1 cellular context compared by ENCODE assay signal in the genomic region with DNA sequence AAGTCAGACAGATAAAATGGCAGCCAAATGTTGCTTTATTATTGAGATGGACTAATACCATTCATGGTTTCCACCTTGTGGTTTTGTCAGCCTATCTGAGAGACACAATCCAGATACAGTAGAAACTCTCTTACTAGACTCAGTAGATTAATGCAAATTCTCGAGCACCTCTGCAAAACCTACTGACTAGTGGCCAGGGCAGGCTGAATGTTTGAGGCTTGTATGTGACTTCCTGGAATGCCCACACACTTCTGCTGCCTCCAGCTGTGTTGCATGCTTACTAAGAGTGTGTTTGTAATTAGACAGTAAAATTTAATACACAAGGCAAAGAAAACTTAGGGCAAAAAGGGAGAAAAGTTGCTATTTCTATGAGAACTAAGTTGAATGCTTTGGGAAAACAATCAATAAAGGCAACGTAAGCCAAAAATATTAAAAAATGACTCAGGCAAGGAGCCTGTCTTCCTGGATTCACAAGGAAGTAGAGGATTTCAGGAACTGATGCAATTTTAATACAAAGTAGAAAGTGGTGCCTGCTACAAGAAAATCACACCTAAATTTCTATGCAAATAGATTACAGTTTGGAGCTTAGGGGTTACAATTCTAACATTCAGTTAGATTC.
TF ChIP-seq lines count a peak whose summit lies in the region.

No MANE protein-coding gene starts in this region.

TF ChIP-seq in HepG2, 621 proteins besides CTCF, POLR2A, EP300 and RAD21:
- TF ChIP-seq, protein P1, sequence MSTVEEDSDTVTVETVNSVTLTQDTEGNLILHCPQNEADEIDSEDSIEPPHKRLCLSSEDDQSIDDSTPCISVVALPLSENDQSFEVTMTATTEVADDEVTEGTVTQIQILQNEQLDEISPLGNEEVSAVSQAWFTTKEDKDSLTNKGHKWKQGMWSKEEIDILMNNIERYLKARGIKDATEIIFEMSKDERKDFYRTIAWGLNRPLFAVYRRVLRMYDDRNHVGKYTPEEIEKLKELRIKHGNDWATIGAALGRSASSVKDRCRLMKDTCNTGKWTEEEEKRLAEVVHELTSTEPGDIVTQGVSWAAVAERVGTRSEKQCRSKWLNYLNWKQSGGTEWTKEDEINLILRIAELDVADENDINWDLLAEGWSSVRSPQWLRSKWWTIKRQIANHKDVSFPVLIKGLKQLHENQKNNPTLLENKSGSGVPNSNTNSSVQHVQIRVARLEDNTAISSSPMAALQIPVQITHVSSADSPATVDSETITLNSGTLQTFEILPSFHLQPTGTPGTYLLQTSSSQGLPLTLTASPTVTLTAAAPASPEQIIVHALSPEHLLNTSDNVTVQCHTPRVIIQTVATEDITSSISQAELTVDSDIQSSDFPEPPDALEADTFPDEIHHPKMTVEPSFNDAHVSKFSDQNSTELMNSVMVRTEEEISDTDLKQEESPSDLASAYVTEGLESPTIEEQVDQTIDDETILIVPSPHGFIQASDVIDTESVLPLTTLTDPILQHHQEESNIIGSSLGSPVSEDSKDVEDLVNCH (CRISPR knock-in tag; IDR thresholded peaks at IDR 0.05), result no peak
- TF ChIP-seq ATRX (CRISPR knock-in tag; IDR thresholded peaks at IDR 0.05; ENCODE audit: borderline replicate concordance), result no peak
- TF ChIP-seq, protein P2, sequence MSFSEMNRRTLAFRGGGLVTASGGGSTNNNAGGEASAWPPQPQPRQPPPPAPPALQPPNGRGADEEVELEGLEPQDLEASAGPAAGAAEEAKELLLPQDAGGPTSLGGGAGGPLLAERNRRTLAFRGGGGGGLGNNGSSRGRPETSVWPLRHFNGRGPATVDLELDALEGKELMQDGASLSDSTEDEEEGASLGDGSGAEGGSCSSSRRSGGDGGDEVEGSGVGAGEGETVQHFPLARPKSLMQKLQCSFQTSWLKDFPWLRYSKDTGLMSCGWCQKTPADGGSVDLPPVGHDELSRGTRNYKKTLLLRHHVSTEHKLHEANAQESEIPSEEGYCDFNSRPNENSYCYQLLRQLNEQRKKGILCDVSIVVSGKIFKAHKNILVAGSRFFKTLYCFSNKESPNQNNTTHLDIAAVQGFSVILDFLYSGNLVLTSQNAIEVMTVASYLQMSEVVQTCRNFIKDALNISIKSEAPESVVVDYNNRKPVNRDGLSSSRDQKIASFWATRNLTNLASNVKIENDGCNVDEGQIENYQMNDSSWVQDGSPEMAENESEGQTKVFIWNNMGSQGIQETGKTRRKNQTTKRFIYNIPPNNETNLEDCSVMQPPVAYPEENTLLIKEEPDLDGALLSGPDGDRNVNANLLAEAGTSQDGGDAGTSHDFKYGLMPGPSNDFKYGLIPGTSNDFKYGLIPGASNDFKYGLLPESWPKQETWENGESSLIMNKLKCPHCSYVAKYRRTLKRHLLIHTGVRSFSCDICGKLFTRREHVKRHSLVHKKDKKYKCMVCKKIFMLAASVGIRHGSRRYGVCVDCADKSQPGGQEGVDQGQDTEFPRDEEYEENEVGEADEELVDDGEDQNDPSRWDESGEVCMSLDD (CRISPR knock-in tag; IDR thresholded peaks at IDR 0.05; ENCODE audit: borderline replicate concordance), result no peak
- TF ChIP-seq ETV6 (CRISPR knock-in tag; conservative IDR thresholded peaks at IDR 0.05), result no peak
- no peak for TF ChIP-seq ZNF558 (CRISPR knock-in tag; IDR thresholded peaks at IDR 0.05; ENCODE audit: borderline replicate concordance)
